8 cellular contexts compared by ENCODE assay signal in genomic region chr6:52399511-52400315, GRCh38. TPM values are rescaled to one million over a fixed set of nuclear protein-coding genes. Genes with fewer than 3 reads are reported as not detected.
DNase-seq lines count a peak whose midpoint lies in the region; ATAC-seq, FAIRE-seq and TF ChIP-seq lines count a peak whose summit lies in the region.

No MANE protein-coding gene starts in this region.

- no peak overlapping the region for H3K4me3 ChIP-seq in astrocyte (ENCODE audit: insufficient read depth, low read depth, low read length)

- DNase-seq in AG08395 (ENCODE audit: low spot score) (peak; percentile 72), GM10248 (ENCODE audit: extremely low spot score) (peak; percentile 33), HTR-8/SVneo (ENCODE audit: insufficient read length, low spot score) (peak; percentile 51), OCI-M1 (lab: John Stamatoyannopoulos, UW) (peak; percentile 84), astrocyte (ENCODE audit: low read depth) (peak; percentile 33), hippocampal formation (lab: John Stamatoyannopoulos, UW) (peak; percentile 20 to 80), ureter (ENCODE audit: low spot score) (no peak)
- DNase-seq in stimulated activated naive CD8-positive, alpha-beta T cell treated with anti-CD3 and anti-CD28 coated beads, Interleukin-15, Interleukin-2, amounts not matched to agents 100 U/mL and 50 U/mL, for 24 hours, result peak; percentile 37

- H3K36me3 Mint-ChIP-seq in astrocyte (ENCODE audit: low read depth, unreplicated experiment), result no peaks in the 10 kb centered on the region

- no peak for FAIRE-seq in HTR-8/SVneo (lab: Jason Lieb, UNC)
- FAIRE-seq in astrocyte (lab: Jason Lieb, UNC), result no peak

- H4K20me1 ChIP-seq in astrocyte (ENCODE audit: insufficient read depth, low read length), result no peaks in the 10 kb centered on the region

- POLR2A ChIA-PET in GM10248 (lab: Yijun Ruan, JAX), result no interaction called here

- no peaks in the 10 kb centered on the region for H3K27me3 Mint-ChIP-seq in astrocyte (ENCODE audit: low read depth, unreplicated experiment)

- H3K9me3 Mint-ChIP-seq in astrocyte (ENCODE audit: unreplicated experiment), result peaks cover 4% of the 10 kb centered on the region

- peak; percentile 36 for ATAC-seq in stimulated activated naive CD8-positive, alpha-beta T cell treated with anti-CD3 and anti-CD28 coated beads, Interleukin-15, Interleukin-2, amounts not matched to agents 100 U/mL and 50 U/mL, for 24 hours

- H3K27ac Mint-ChIP-seq in astrocyte (ENCODE audit: unreplicated experiment), result no peak overlapping the region

- H3K4me3 Mint-ChIP-seq in astrocyte (ENCODE audit: unreplicated experiment), result no peak overlapping the region

- H3K4me1 Mint-ChIP-seq in astrocyte (ENCODE audit: low read depth, unreplicated experiment), result no peaks in the 10 kb centered on the region

- no peak overlapping the region for H3K27ac ChIP-seq in astrocyte (ENCODE audit: low read depth, low read length)

- no peak overlapping the region for H3K9ac ChIP-seq in astrocyte (ENCODE audit: low read length)

- H3K9me3 ChIP-seq in astrocyte (ENCODE audit: insufficient read depth, low read depth, low read length), result no peaks in the 10 kb centered on the region

- no peaks in the 10 kb centered on the region for H3K79me2 ChIP-seq in astrocyte (ENCODE audit: insufficient read depth, low read length)

- no peaks in the 10 kb centered on the region for H3K27me3 ChIP-seq in astrocyte (ENCODE audit: insufficient read depth, low read length)

- peak; percentile 77 for TF ChIP-seq CTCF in GM10248 (IDR thresholded peaks at IDR 0.05; ENCODE audit: control extremely low read depth, extremely low read depth, low read depth, missing control alignments)
- peak; percentile 88 for TF ChIP-seq CTCF in astrocyte (IDR thresholded peaks at IDR 0.05; ENCODE audit: insufficient read depth, low read depth, low read length)

- no peaks in the 10 kb centered on the region for H3K4me1 ChIP-seq in astrocyte (ENCODE audit: insufficient read depth, low read length)

- CTCF ChIA-PET in GM10248 (lab: Yijun Ruan, JAX), result interaction anchor here (0.7 to 12.8 kb wide), 34 partner anchors 11 to 596 kb away, joined by 3 to 195 read pairs (median 6); partner anchors contain the start of genes EFHC1, GSTA4 and MCM3

- H3K4me2 ChIP-seq in astrocyte (ENCODE audit: low read length), result no peak overlapping the region

- H3K36me3 ChIP-seq in astrocyte (ENCODE audit: insufficient read depth, low read length), result no peaks in the 10 kb centered on the region

- no peak overlapping the region for H2AFZ ChIP-seq in astrocyte (ENCODE audit: low read depth, low read length)

RNA-seq across cellular contexts. Expression of gene EFHC1, which starts 20.4 kb away (rescaled TPM):
- total RNA-seq in astrocyte, result 25.6 and 30.6 TPM in 2 replicates
- 20.4 TPM for total RNA-seq in ureter

RNA-seq across cellular contexts. Expression of gene PAQR8, which starts 37.8 kb away (rescaled TPM):
- total RNA-seq in astrocyte (1.2 and 1.5 TPM in 2 replicates), ureter (20.5 TPM)
